ENCODE assay signal across 8 cellular contexts in the genomic region with DNA sequence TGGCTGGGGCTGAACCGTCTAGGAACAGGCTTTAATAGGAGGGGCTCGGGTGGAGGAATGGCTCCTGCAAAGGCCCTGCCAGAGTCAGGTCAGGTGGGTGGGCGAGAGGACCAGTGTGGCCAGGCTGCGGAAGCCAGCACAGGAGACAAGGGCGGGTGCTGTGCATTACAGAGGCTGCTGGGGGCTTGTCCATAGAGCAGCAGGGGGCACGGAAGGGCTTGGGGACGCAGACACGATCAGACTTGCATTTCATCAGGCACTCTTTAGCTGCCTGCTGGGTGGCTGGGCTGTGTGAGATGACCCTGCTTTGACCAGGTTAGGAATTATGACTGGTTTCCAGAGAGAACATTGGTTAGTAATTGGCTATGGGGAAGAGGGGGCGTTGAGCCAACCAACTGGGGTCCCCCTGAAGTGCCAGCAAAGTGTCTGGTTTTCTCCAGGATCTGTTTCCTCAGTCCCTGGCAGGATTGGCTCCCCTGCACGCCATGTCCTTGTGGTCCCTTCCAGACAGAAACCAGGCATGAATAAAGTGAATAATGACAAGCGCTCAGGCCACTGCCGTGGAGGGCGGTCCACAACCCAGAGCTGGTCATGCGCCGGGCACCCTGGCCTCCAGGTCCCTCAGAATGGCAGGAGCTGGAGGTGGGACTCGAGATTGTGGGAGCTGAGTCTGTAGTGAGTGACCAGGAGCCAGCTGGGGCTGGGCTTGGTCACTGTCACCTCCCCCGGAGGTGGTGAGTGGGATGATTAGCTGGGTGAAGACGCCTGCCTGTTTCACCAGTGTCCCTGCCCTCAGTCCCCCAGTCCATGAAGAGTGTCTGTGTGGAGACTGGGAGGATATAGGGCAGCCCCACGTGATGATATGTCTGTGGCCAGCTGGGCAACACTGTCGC. TPM values are rescaled to one million over a fixed set of nuclear protein-coding genes. Genes with fewer than 3 reads are reported as not detected.
DNase-seq lines count a peak whose midpoint lies in the region; ATAC-seq and TF ChIP-seq lines count a peak whose summit lies in the region.
"Not testable (repeated sequence)": the region's sequence is repeated elsewhere in the genome, so short reads cannot be mapped to it uniquely, and the experiment has no call there.

No MANE protein-coding gene starts in this region.

- not testable (repeated sequence) for H3F3A ChIP-seq in neural cell (ENCODE audit: insufficient read depth, low read length, poor library complexity, severe bottlenecking)

- not testable (repeated sequence) for TF ChIP-seq CTCF in HFFc6 (IDR thresholded peaks at IDR 0.05); RWPE1 (conservative IDR thresholded peaks at IDR 0.05; ENCODE audit: low read depth); neural cell (IDR thresholded peaks at IDR 0.05; ENCODE audit: poor library complexity, severe bottlenecking)

- peak overlapping the region; percentile 86 for H3K27ac Mint-ChIP-seq in HFFc6
- H3K27ac Mint-ChIP-seq in activated naive CD4-positive, alpha-beta T cell treated with anti-CD3 and anti-CD28 coated beads, Interleukin-2, amount 10 ng/mL, durations not matched to agents 7 days and 5 days, result peak overlapping the region; percentile 89
- H3K27ac Mint-ChIP-seq in effector memory CD8-positive, alpha-beta T cell, result peak overlapping the region; percentile 76 to 90

- H3K4me3 ChIP-seq in BLaER1 (peak overlapping the region; percentile 84), iPS-18a (ENCODE audit: low read length) (peak overlapping the region; percentile 82), neural cell (ENCODE audit: low read length) (peak overlapping the region; percentile 96), subcutaneous abdominal adipose tissue (ENCODE audit: low read depth in 1 of 5, low read length in 5 of 5) (peak overlapping the region; percentile 66 to 93 (median 85))

- POLR2A ChIA-PET in RWPE1 (lab: Yijun Ruan, JAX; ENCODE audit: low non-redundant PET), result interaction anchor here (0.5 kb wide), 1 partner anchor 29 kb away, joined by 3 read pairs; no protein-coding TSS in a partner anchor

- H3K4me1 Mint-ChIP-seq in HFFc6 (ENCODE audit: low read depth), result peaks cover 48% of the 10 kb centered on the region
- peaks cover 73% of the 10 kb centered on the region for H3K4me1 Mint-ChIP-seq in activated naive CD4-positive, alpha-beta T cell treated with anti-CD3 and anti-CD28 coated beads, Interleukin-2, amount 10 ng/mL, durations not matched to agents 7 days and 5 days
- peaks cover 44 to 50% of the 10 kb centered on the region in 2 donors for H3K4me1 Mint-ChIP-seq in effector memory CD8-positive, alpha-beta T cell (ENCODE audit: low read depth in 2 of 2)

- H4K20me1 ChIP-seq in BLaER1, result peaks cover 23% of the 10 kb centered on the region
- not testable (repeated sequence) for H4K20me1 ChIP-seq in neural cell (ENCODE audit: insufficient read depth)

- not testable (repeated sequence) for ATAC-seq in effector memory CD8-positive, alpha-beta T cell (replicated peaks)

- H3K9me2 ChIP-seq in neural cell (ENCODE audit: insufficient read depth, low read length), result not testable (repeated sequence)

- not testable (repeated sequence) for H3K27me3 Mint-ChIP-seq in HFFc6 (ENCODE audit: insufficient read depth); activated naive CD4-positive, alpha-beta T cell treated with anti-CD3 and anti-CD28 coated beads, Interleukin-2, amount 10 ng/mL, durations not matched to agents 7 days and 5 days; effector memory CD8-positive, alpha-beta T cell

- H3K4me1 ChIP-seq in BLaER1 (peaks cover 63% of the 10 kb centered on the region), subcutaneous abdominal adipose tissue (ENCODE audit: control insufficient read depth in 5 of 5, insufficient read depth in 5 of 5, low read length in 5 of 5) (peaks cover 0 to 37% (median 23%) of the 10 kb centered on the region in 5 donors)
- not testable (repeated sequence) for H3K4me1 ChIP-seq in iPS-18a (ENCODE audit: control insufficient read depth, low read depth, low read length)

- H3K36me3 ChIP-seq in BLaER1; iPS-18a (ENCODE audit: control insufficient read depth, low read depth, low read length); neural cell (ENCODE audit: insufficient read depth, low read length); subcutaneous abdominal adipose tissue (ENCODE audit: control insufficient read depth in 5 of 5, insufficient read depth in 5 of 5, low read length in 5 of 5): not testable (repeated sequence)

- not testable (repeated sequence) for H3K79me2 ChIP-seq in neural cell (replicated peaks; ENCODE audit: insufficient read depth, low read length)

- peak overlapping the region; percentile 98 for H3K4me3 Mint-ChIP-seq in HFFc6
- peak overlapping the region; percentile 98 for H3K4me3 Mint-ChIP-seq in activated naive CD4-positive, alpha-beta T cell treated with anti-CD3 and anti-CD28 coated beads, Interleukin-2, amount 10 ng/mL, durations not matched to agents 7 days and 5 days
- peak overlapping the region; percentile 92 to 96 for H3K4me3 Mint-ChIP-seq in effector memory CD8-positive, alpha-beta T cell

- H3K9me3 Mint-ChIP-seq in HFFc6; activated naive CD4-positive, alpha-beta T cell treated with anti-CD3 and anti-CD28 coated beads, Interleukin-2, amount 10 ng/mL, durations not matched to agents 7 days and 5 days; effector memory CD8-positive, alpha-beta T cell: not testable (repeated sequence)

- peak overlapping the region; percentile 81 for H3K27ac ChIP-seq in BLaER1
- peak overlapping the region; percentile 77 for H3K27ac ChIP-seq in RWPE1
- not testable (repeated sequence) for H3K27ac ChIP-seq in iPS-18a (ENCODE audit: low read length)
- H3K27ac ChIP-seq in neural cell (ENCODE audit: low read length), result peak overlapping the region; percentile 57
- H3K27ac ChIP-seq in subcutaneous abdominal adipose tissue (ENCODE audit: low read depth, low read length), result peak overlapping the region; percentile 46

- peak overlapping the region; percentile 93 for H3K9ac ChIP-seq in BLaER1
- peak overlapping the region; percentile 77 for H3K9ac ChIP-seq in iPS-18a (ENCODE audit: low read length)
- H3K9ac ChIP-seq in neural cell (ENCODE audit: low read length), result peak overlapping the region; percentile 90
- H3K9ac ChIP-seq in subcutaneous abdominal adipose tissue (ENCODE audit: low read length in 5 of 5), result peak overlapping the region in 4 of 5 donors; percentile 85 to 94 (median 92)

- peak overlapping the region; percentile 95 for H3K4me2 ChIP-seq in BLaER1
- H3K4me2 ChIP-seq in neural cell (ENCODE audit: low read length), result peak overlapping the region; percentile 55

- not testable (repeated sequence) for TF ChIP-seq RAD21 in neural cell (conservative IDR thresholded peaks at IDR 0.05)

- not testable (repeated sequence) for TF ChIP-seq EP300 in neural cell (conservative IDR thresholded peaks at IDR 0.05; ENCODE audit: poor library complexity, severe bottlenecking)

- H2AFZ ChIP-seq in neural cell (ENCODE audit: low read depth, low read length), result peak overlapping the region; percentile 82

- not testable (repeated sequence) for H3K27me3 ChIP-seq in BLaER1; iPS-18a (ENCODE audit: control insufficient read depth, insufficient read depth, low read length); neural cell (ENCODE audit: insufficient read depth, low read depth, low read length); subcutaneous abdominal adipose tissue (ENCODE audit: control insufficient read depth in 5 of 5, insufficient read depth in 4 of 5, low read length in 5 of 5)

- H3K36me3 Mint-ChIP-seq in HFFc6 (ENCODE audit: low read depth); effector memory CD8-positive, alpha-beta T cell (ENCODE audit: insufficient read depth): not testable (repeated sequence)
- H3K36me3 Mint-ChIP-seq in activated naive CD4-positive, alpha-beta T cell treated with anti-CD3 and anti-CD28 coated beads, Interleukin-2, amount 10 ng/mL, durations not matched to agents 7 days and 5 days, result peaks cover 23% of the 10 kb centered on the region

- not testable (repeated sequence) for H3K9me3 ChIP-seq in BLaER1; iPS-18a (ENCODE audit: control insufficient read depth, low read depth, low read length); neural cell (ENCODE audit: low read length); subcutaneous abdominal adipose tissue (ENCODE audit: control insufficient read depth in 5 of 5, low read length in 5 of 5)

- DNase-seq in HFFc6; RWPE1 (ENCODE audit: low spot score): not testable (repeated sequence)
- DNase-seq in activated naive CD4-positive, alpha-beta T cell treated with anti-CD3 and anti-CD28 coated beads, Interleukin-2, amount 10 ng/mL, durations not matched to agents 7 days and 5 days, result peak; percentile 31
- peak in 1 of 3 experiments; percentile 1 for DNase-seq in effector memory CD8-positive, alpha-beta T cell

- CTCF ChIA-PET in RWPE1 (lab: Yijun Ruan, JAX), result interaction anchor here (0.6 kb wide), 1 partner anchor 385 kb away, joined by 3 read pairs; no protein-coding TSS in a partner anchor
- CTCF ChIA-PET in activated naive CD4-positive, alpha-beta T cell treated with anti-CD3 and anti-CD28 coated beads, Interleukin-2, amount 10 ng/mL, durations not matched to agents 7 days and 5 days (lab: Charles Lee), result interaction anchor here (1.4 kb wide), 1 partner anchor 50 kb away, joined by 3 read pairs; no protein-coding TSS in a partner anchor

RNA-seq across cellular contexts. Expression of a gene that starts 1.0 kb away (rescaled TPM):
- 10 to 100 TPM; 46.3 to 52.4 (median 48.4) TPM for total RNA-seq in HFFc6 (2021; fragmentation: NEBNext Ultra II Directional; extraction: Animal tissue kit (Norgen Biotek cat#: 25700))
- polyA plus RNA-seq in neural cell, result 117 and 125 TPM in 2 replicates
- polyA minus RNA-seq in neural cell, result 43.3 and 44.1 TPM in 2 replicates

RNA-seq across cellular contexts. Expression of a gene that starts 52.8 kb away (rescaled TPM):
- total RNA-seq in HFFc6 (2021; fragmentation: NEBNext Ultra II Directional; extraction: Animal tissue kit (Norgen Biotek cat#: 25700)), result under 1 TPM; 0.14 to 0.85 (median 0.35) TPM
- 12.1 and 13.6 TPM in 2 replicates for polyA plus RNA-seq in neural cell
- 12.2 and 13.9 TPM in 2 replicates for polyA minus RNA-seq in neural cell
